8 cellular contexts compared by ENCODE assay signal in the genomic region with DNA sequence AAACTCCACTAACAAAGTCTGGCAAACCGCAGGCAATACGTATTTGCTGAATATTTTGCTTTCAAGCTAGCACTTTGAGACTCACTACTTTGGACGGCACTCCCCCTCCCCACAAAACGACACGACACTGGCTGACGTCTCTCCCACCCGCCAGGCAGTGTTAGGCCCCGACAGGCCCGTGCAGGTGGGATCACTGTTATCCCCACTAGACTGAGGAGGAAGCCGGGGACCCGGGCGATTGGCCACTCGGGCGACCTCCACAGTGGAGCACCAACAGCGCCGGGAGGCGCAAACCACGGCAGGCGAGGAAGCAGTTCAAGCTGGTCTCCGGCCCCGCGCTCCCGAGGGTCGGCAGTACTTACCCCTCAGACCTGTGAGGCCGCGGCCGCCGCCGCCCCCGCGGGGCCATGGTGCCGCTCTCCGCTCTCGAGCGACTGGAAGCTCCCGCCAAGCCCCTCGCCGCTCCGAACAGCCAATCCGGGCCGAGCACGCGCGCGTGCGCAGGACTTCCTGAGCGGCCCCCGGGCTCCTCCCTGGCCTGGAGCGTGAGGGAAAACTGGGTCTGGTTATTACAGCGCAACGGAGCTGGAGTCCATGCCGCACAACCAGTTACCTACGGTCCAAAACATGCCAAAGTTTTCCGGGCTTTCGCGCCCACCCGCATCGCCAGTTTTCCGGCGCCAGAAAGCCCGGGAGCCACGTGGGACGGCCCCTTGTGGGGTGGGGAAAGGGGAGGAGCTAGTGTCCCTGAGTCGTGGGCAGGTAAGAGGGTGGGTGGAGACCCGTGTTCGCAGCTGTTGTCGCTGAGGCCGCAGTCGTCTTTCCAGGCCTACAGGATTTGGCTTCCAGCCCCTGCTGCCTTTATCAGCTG. TPM values are rescaled to one million over a fixed set of nuclear protein-coding genes. Genes with fewer than 3 reads are reported as not detected.
DNase-seq lines count a peak whose midpoint lies in the region; ATAC-seq lines count a peak whose summit lies in the region.

A gene with protein sequence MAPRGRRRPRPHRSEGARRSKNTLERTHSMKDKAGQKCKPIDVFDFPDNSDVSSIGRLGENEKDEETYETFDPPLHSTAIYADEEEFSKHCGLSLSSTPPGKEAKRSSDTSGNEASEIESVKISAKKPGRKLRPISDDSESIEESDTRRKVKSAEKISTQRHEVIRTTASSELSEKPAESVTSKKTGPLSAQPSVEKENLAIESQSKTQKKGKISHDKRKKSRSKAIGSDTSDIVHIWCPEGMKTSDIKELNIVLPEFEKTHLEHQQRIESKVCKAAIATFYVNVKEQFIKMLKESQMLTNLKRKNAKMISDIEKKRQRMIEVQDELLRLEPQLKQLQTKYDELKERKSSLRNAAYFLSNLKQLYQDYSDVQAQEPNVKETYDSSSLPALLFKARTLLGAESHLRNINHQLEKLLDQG (minus strand): TSS at position 443 of the 871 bp plus-strand sequence. CDS start 34 bp downstream, at position 409.

- H3K27ac ChIP-seq in BLaER1 treated with 17β-estradiol and CSF1 and Interleukin-3, amounts not matched to agents 10 nM and 100 nM, result peak within 1 kb of the TSS in 10 of 11 experiments; percentile 41 to 98 (median 94); a peak in 20 of 22 replicates

- no peaks in the 10 kb centered on the region for H3K27me3 ChIP-seq in BLaER1 treated with 17β-estradiol and CSF1 and Interleukin-3, amounts not matched to agents 10 nM and 100 nM

- H3K4me3 Mint-ChIP-seq in dendritic cell treated with granulocyte-macrophage colony-stimulating factor and Interleukin-4, amounts not matched to agents 40 ng/mL and 50 ng/mL, for 4 days, result peak within 1 kb of the TSS; percentile 92

- H3K27ac Mint-ChIP-seq in dendritic cell treated with granulocyte-macrophage colony-stimulating factor and Interleukin-4, amounts not matched to agents 40 ng/mL and 50 ng/mL, for 4 days, result peak within 1 kb of the TSS; percentile 88

- peaks cover 24% of the 10 kb centered on the region for H3K4me1 Mint-ChIP-seq in dendritic cell treated with granulocyte-macrophage colony-stimulating factor and Interleukin-4, amounts not matched to agents 40 ng/mL and 50 ng/mL, for 4 days (ENCODE audit: low read depth)

- intact Hi-C loops in dendritic cell treated with granulocyte-macrophage colony-stimulating factor and Interleukin-4, amounts not matched to agents 40 ng/mL and 50 ng/mL, for 4 days (cut with micrococcal nuclease), result loop anchor here (1.0 to 10.0 kb wide), 3 partner anchors 85 to 469 kb away; a partner anchor contains a TSS

- H3K36me3 ChIP-seq in BLaER1 treated with 17β-estradiol and CSF1 and Interleukin-3, amounts not matched to agents 10 nM and 100 nM, result peaks cover 0 to 38% (median 24%) of the 10 kb centered on the region in 11 experiments; a peak in 19 of 22 replicates

- ATAC-seq in GM19351 (IDR thresholded peaks at IDR 0.05; ENCODE audit: unreplicated experiment), result peak; percentile 85
- ATAC-seq in HG03521 (IDR thresholded peaks at IDR 0.05; ENCODE audit: unreplicated experiment), result peak; percentile 95
- ATAC-seq in left lobe of liver, result peak; percentile 97

- peaks cover 26 to 40% (median 32%) of the 10 kb centered on the region in 10 experiments for H3K4me1 ChIP-seq in BLaER1 treated with 17β-estradiol and CSF1 and Interleukin-3, amounts not matched to agents 10 nM and 100 nM

- peaks cover 11% of the 10 kb centered on the region for H3K36me3 Mint-ChIP-seq in dendritic cell treated with granulocyte-macrophage colony-stimulating factor and Interleukin-4, amounts not matched to agents 40 ng/mL and 50 ng/mL, for 4 days (ENCODE audit: low read depth)

- peak; percentile 95 for DNase-seq in NCI-H748 (lab: John Stamatoyannopoulos, UW; ENCODE audit: unreplicated experiment)
- DNase-seq in activated CD4-positive, alpha-beta T cell treated with anti-CD3 and anti-CD28 coated beads, Interleukin-2, amount 50 U/mL, for 1 hour, result peak; percentile 93
- peak; percentile 98 for DNase-seq in left lobe of liver (ENCODE audit: low spot score)
- DNase-seq in stimulated activated CD4-positive, alpha-beta T cell treated with anti-CD3 and anti-CD28 coated beads, Interleukin-2, amount 100 ng/mL, for 4 hours (ENCODE audit: low read depth), result peak; percentile 89

- H3K27me3 Mint-ChIP-seq in dendritic cell treated with granulocyte-macrophage colony-stimulating factor and Interleukin-4, amounts not matched to agents 40 ng/mL and 50 ng/mL, for 4 days, result no peaks in the 10 kb centered on the region

- peak within 1 kb of the TSS; percentile 73 to 98 (median 92) for H3K9ac ChIP-seq in BLaER1 treated with 17β-estradiol and CSF1 and Interleukin-3, amounts not matched to agents 10 nM and 100 nM

- peak within 1 kb of the TSS; percentile 75 to 99 (median 80) for H3K4me3 ChIP-seq in BLaER1 treated with 17β-estradiol and CSF1 and Interleukin-3, amounts not matched to agents 10 nM and 100 nM

- H4K20me1 ChIP-seq in BLaER1 treated with 17β-estradiol and CSF1 and Interleukin-3, amounts not matched to agents 10 nM and 100 nM, result peaks cover 0 to 33% (median 13%) of the 10 kb centered on the region in 11 experiments; a peak in 11 of 22 replicates

- H3K9me3 ChIP-seq in BLaER1 treated with 17β-estradiol and CSF1 and Interleukin-3, amounts not matched to agents 10 nM and 100 nM (replicated peaks in 1 of 11), result no peaks in the 10 kb centered on the region

- H3K9me3 Mint-ChIP-seq in dendritic cell treated with granulocyte-macrophage colony-stimulating factor and Interleukin-4, amounts not matched to agents 40 ng/mL and 50 ng/mL, for 4 days, result no peaks in the 10 kb centered on the region

- peak within 1 kb of the TSS; percentile 78 to 98 (median 91) for H3K4me2 ChIP-seq in BLaER1 treated with 17β-estradiol and CSF1 and Interleukin-3, amounts not matched to agents 10 nM and 100 nM

RNA-seq across cellular contexts. Expression of the gene that starts here (rescaled TPM):
- total RNA-seq in left lobe of liver, result 1.6 TPM

Comparison
In these comparisons a context has a peak if more than half of its experiments do, and no peak if none do; other contexts are left out.
1. Peak in every context shown above with its lines: DNase-seq, ATAC-seq, H3K4me3 ChIP-seq and H3K27ac ChIP-seq.